ENCODE assay signal across 13 cellular contexts in the genomic region with DNA sequence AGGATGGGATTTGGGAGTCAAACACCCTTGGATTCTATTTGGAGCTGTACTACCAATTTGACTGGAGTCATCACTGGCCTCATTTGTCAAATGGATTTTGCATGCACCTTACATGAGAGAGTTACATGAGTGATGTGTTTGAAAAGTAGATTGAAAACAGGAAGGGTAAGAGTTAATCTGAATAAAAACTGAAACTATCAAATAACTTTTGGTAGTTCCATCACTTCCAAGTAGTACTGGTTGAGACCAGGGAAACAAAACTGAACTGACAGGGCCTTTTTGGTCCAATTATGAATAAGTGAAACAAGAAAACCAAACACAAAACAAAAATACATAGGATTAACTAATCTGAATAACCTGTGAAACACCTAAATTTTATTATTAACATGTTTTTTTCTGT.
"Had no signal": no experiment of that assay in that cellular context is flagged by ENCODE, and none has a peak within 500 bp of the region (broad histone marks: within the 10 kb centered on the region; RNA-seq: fewer than 3 reads in every experiment).

No MANE protein-coding gene starts in this region.

- ATAC-seq: gastroesophageal sphincter, T-helper 17 cell had no signal

- FAIRE-seq: TTC549 had no signal

- H3K4me3 Mint-ChIP-seq: brain; central memory CD8-positive, alpha-beta T cell; neural crest cell; T-helper 17 cell had no signal

- DNase-seq: activated CD4-positive, CD25-positive, alpha-beta regulatory T cell treated with anti-CD3 and anti-CD28 coated beads, Interleukin-2, amount 50 U/mL, for 72 hours; activated effector memory CD4-positive, alpha-beta T cell treated with Interleukin-2 at 50 U/mL for 16 hours; effector memory CD4-positive, alpha-beta T cell; Right ventricle myocardium superior; sigmoid colon; stimulated activated CD4-positive, alpha-beta T cell treated with anti-CD3 and anti-CD28 coated beads, Interleukin-2, amount 100 ng/mL, for 24 hours; stimulated activated naive CD4-positive, alpha-beta T cell treated with Interleukin-2 at 50 U/mL for 16 hours; T-helper 17 cell had no signal

- H3K27me3 Mint-ChIP-seq: brain; central memory CD8-positive, alpha-beta T cell; T-helper 17 cell had no signal

- H3K27ac Mint-ChIP-seq: T-helper 17 cell had no signal

- H3K9me3 Mint-ChIP-seq: central memory CD8-positive, alpha-beta T cell; neural crest cell had no signal
